ENCODE assay signal across 11 cellular contexts in the genomic region with DNA sequence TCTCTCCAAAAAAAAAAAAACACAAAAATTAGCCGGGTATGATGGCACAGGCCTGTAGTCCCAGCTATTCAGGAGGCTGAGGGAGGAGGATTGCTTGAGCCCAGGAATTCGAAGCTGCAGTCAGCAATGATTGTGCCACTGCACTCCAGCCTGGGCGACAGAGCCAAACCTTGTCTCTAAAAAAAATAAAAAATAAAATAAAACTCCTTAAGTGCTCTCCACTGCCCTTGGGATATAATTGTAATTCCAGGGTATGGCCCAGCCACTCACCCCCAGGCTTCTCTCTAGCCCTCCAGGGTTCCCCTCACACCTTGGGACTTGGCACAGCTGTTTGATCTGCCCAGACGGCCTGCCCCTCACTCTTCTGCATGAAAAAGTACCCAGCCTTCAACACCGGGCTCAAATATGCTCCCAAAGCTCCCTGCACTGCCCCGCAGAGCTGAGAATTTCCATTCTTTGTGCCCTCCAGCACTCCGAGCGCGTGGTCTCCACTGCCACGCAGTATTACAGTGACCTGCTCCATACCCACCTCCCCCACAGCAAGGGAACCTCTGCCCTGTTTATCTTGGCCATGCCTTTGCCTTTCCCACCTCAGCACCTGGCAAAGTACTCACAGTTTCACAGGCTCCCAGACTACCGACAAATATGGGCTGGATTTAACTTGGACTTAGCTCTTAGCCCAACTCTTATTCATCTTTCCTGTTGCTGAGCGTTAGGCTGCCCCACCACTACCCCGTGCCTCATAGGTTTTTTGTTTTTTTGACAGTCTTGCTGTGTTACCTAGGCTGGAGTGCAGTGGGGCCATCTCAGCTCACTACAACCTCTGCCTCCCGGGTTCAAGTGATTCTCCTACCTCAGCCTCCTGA. TPM values are rescaled to one million over a fixed set of nuclear protein-coding genes. Genes with fewer than 3 reads are reported as not detected.
DNase-seq lines count a peak whose midpoint lies in the region; ATAC-seq lines count a peak whose summit lies in the region.
"Had no signal": no experiment of that assay in that cellular context is flagged by ENCODE, and none has a peak within 500 bp of the region (broad histone marks: within the 10 kb centered on the region; RNA-seq: fewer than 3 reads in every experiment).

No MANE protein-coding gene starts in this region.

- no peak for DNase-seq in activated CD4-positive, alpha-beta T cell treated with anti-CD3 and anti-CD28 coated beads for 36 hours
- DNase-seq in activated CD4-positive, alpha-beta T cell treated with anti-CD3 and anti-CD28 coated beads for 4 hours = no peak
- peak; percentile 11 for DNase-seq in activated naive CD8-positive, alpha-beta T cell treated with anti-CD3 and anti-CD28 coated beads, Interleukin-2, amount 10 ng/mL, durations not matched to agents 7 days and 5 days
- peak; percentile 92 for DNase-seq in left lobe of liver (ENCODE audit: low spot score)
- DNase-seq in SIG-M5 (lab: John Stamatoyannopoulos, UW) = no peak
- no peak for DNase-seq in stimulated activated CD8-positive, alpha-beta memory T cell treated with anti-CD3 and anti-CD28 coated beads, Interleukin-4, amount 100 ng/mL, for 48 hours
- DNase-seq in NCI-H2081 (lab: John Stamatoyannopoulos, UW) = no peak
- DNase-seq: ACHN, NCI-H1694 had no signal

- peak overlapping the region; percentile 45 for H3K27ac ChIP-seq in temporal lobe (ENCODE audit: low read depth, low read length)
- H3K27ac ChIP-seq: SJSA1 had no signal

- no peaks in the 10 kb centered on the region for H3K27me3 Mint-ChIP-seq in activated CD4-positive, alpha-beta T cell treated with anti-CD3 and anti-CD28 coated beads for 36 hours
- no peaks in the 10 kb centered on the region for H3K27me3 Mint-ChIP-seq in activated naive CD8-positive, alpha-beta T cell treated with anti-CD3 and anti-CD28 coated beads, Interleukin-2, amount 10 ng/mL, durations not matched to agents 7 days and 5 days

- POLR2A ChIA-PET in activated CD4-positive, alpha-beta T cell treated with anti-CD3 and anti-CD28 coated beads for 36 hours (lab: Charles Lee) = no interaction called here
- POLR2A ChIA-PET in activated naive CD8-positive, alpha-beta T cell treated with anti-CD3 and anti-CD28 coated beads, Interleukin-2, amount 10 ng/mL, durations not matched to agents 7 days and 5 days (lab: Charles Lee) = no interaction called here

- H3K4me3 Mint-ChIP-seq in activated CD4-positive, alpha-beta T cell treated with anti-CD3 and anti-CD28 coated beads for 36 hours = no peak overlapping the region
- no peak overlapping the region for H3K4me3 Mint-ChIP-seq in activated naive CD8-positive, alpha-beta T cell treated with anti-CD3 and anti-CD28 coated beads, Interleukin-2, amount 10 ng/mL, durations not matched to agents 7 days and 5 days

- H3K9me3 Mint-ChIP-seq in activated CD4-positive, alpha-beta T cell treated with anti-CD3 and anti-CD28 coated beads for 36 hours (ENCODE audit: low read depth) = no peaks in the 10 kb centered on the region
- H3K9me3 Mint-ChIP-seq in activated naive CD8-positive, alpha-beta T cell treated with anti-CD3 and anti-CD28 coated beads, Interleukin-2, amount 10 ng/mL, durations not matched to agents 7 days and 5 days = no peaks in the 10 kb centered on the region

- peak overlapping the region; percentile 7 for H3K27ac Mint-ChIP-seq in activated CD4-positive, alpha-beta T cell treated with anti-CD3 and anti-CD28 coated beads for 36 hours
- H3K27ac Mint-ChIP-seq in activated naive CD8-positive, alpha-beta T cell treated with anti-CD3 and anti-CD28 coated beads, Interleukin-2, amount 10 ng/mL, durations not matched to agents 7 days and 5 days = peak overlapping the region; percentile 16

- CTCF ChIA-PET in activated CD4-positive, alpha-beta T cell treated with anti-CD3 and anti-CD28 coated beads for 36 hours (lab: Charles Lee) = interaction anchor here (0.8 kb wide), 1 partner anchor 27 kb away, joined by 3 read pairs; no protein-coding TSS in a partner anchor

- no peak for ATAC-seq in activated CD4-positive, alpha-beta T cell treated with anti-CD3 and anti-CD28 coated beads for 36 hours
- no peak for ATAC-seq in activated naive CD8-positive, alpha-beta T cell treated with anti-CD3 and anti-CD28 coated beads, Interleukin-2, amount 10 ng/mL, durations not matched to agents 7 days and 5 days (ENCODE audit: low read depth)
- peak; percentile 66 for ATAC-seq in left lobe of liver

- intact Hi-C loops in activated CD4-positive, alpha-beta T cell treated with anti-CD3 and anti-CD28 coated beads for 36 hours (cut with DNase I, micrococcal nuclease) = loop anchor here (5.0 kb wide), 2 partner anchors 37 to 292 kb away; no protein-coding TSS in a partner anchor

- H3K36me3 Mint-ChIP-seq in activated CD4-positive, alpha-beta T cell treated with anti-CD3 and anti-CD28 coated beads for 36 hours (ENCODE audit: low read depth) = no peaks in the 10 kb centered on the region
- H3K36me3 Mint-ChIP-seq in activated naive CD8-positive, alpha-beta T cell treated with anti-CD3 and anti-CD28 coated beads, Interleukin-2, amount 10 ng/mL, durations not matched to agents 7 days and 5 days = no peaks in the 10 kb centered on the region

- H3K4me1 Mint-ChIP-seq in activated CD4-positive, alpha-beta T cell treated with anti-CD3 and anti-CD28 coated beads for 36 hours = peaks cover 38% of the 10 kb centered on the region
- H3K4me1 Mint-ChIP-seq in activated naive CD8-positive, alpha-beta T cell treated with anti-CD3 and anti-CD28 coated beads, Interleukin-2, amount 10 ng/mL, durations not matched to agents 7 days and 5 days = peaks cover 28% of the 10 kb centered on the region

RNA-seq across cellular contexts. Expression of a gene that starts 7.6 kb away (rescaled TPM):
- total RNA-seq in activated CD4-positive, alpha-beta T cell treated with anti-CD3 and anti-CD28 coated beads for 36 hours = 100 to 1,000 TPM; 777 to 914 TPM
- 100 to 1,000 TPM; 793 to 808 TPM for total RNA-seq in activated naive CD8-positive, alpha-beta T cell treated with anti-CD3 and anti-CD28 coated beads, Interleukin-2, amount 10 ng/mL, durations not matched to agents 7 days and 5 days
- total RNA-seq in left lobe of liver (938 TPM), temporal lobe (649 TPM)

RNA-seq across cellular contexts. Expression of a gene that starts 24.8 kb away (rescaled TPM):
- total RNA-seq in activated CD4-positive, alpha-beta T cell treated with anti-CD3 and anti-CD28 coated beads for 36 hours = under 1 TPM; 0.37 to 0.65 TPM
- total RNA-seq in activated naive CD8-positive, alpha-beta T cell treated with anti-CD3 and anti-CD28 coated beads, Interleukin-2, amount 10 ng/mL, durations not matched to agents 7 days and 5 days = under 1 TPM; 0.20 to 0.30 TPM
- total RNA-seq in left lobe of liver (0.63 TPM), temporal lobe (0.49 TPM)

RNA-seq across cellular contexts. Expression of a gene that starts 57.6 kb away (rescaled TPM):
- total RNA-seq in activated CD4-positive, alpha-beta T cell treated with anti-CD3 and anti-CD28 coated beads for 36 hours = under 1 TPM in 1 of 2 experiments, not detected in 1; 0.09 TPM
- total RNA-seq in activated naive CD8-positive, alpha-beta T cell treated with anti-CD3 and anti-CD28 coated beads, Interleukin-2, amount 10 ng/mL, durations not matched to agents 7 days and 5 days = 1 to 10 TPM in 1 of 2 experiments, under 1 TPM in 1; 0.28 to 1.6 TPM
- total RNA-seq in left lobe of liver (4.0 TPM), temporal lobe (3.7 TPM)

Comparison
In these comparisons a context has a peak if more than half of its experiments do, and no peak if none do; other contexts are left out.
1. DNase-seq: peak in activated naive CD8-positive, alpha-beta T cell treated with anti-CD3 and anti-CD28 coated beads, Interleukin-2, amount 10 ng/mL, durations not matched to agents 7 days and 5 days (single experiment) and left lobe of liver (single experiment); none in activated CD4-positive, alpha-beta T cell treated with anti-CD3 and anti-CD28 coated beads for 36 hours (single experiment), activated CD4-positive, alpha-beta T cell treated with anti-CD3 and anti-CD28 coated beads for 4 hours (0 of 2), SIG-M5 (single experiment), stimulated activated CD8-positive, alpha-beta memory T cell treated with anti-CD3 and anti-CD28 coated beads, Interleukin-4, amount 100 ng/mL, for 48 hours (single experiment) and NCI-H2081 (0 of 2).